In the genomic region with DNA sequence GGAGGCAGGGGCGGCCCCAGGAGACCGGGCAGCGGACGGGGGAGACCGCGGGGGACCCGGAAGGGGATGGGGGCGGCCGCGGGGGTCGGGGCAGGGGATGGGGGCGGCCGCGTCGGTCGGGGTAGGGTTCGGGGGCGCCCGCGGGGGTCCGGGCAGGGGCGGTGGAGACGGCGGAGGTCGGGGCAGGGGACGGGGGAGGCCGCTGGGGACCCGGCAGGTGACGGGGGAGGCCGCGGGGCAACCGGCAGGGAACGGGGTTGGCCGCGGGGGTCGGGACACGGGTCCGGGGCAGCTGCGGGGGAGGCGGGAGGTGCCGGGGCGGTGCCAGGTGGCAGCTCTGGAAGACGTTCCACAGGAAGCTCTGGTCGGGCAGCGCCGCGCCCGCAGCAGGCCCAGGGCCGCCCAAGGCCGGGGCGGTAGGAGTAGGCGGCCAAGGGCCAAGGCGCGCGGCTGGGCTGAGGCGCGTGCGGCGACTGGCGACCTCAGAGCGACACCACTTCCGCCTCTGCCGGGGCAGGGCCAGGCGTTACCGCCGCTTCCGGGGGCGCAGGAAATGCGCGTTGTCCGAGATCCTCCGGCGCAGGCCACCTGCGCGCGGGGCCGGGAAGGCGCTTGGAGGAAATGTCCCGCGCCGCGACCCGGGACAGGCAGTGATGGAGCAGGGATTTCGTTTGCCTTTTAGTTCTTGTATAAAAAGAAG, we compare ENCODE assay signal across 8 cellular contexts. TPM values are rescaled to one million over a fixed set of nuclear protein-coding genes. Genes with fewer than 3 reads are reported as not detected.
DNase-seq lines count a peak whose midpoint lies in the region; ATAC-seq and TF ChIP-seq lines count a peak whose summit lies in the region.
"Not testable (repeated sequence)": the region's sequence is repeated elsewhere in the genome, so short reads cannot be mapped to it uniquely, and the experiment has no call there.

No MANE protein-coding gene starts in this region.

- peak; percentile 89 for ATAC-seq in HG03378 (IDR thresholded peaks at IDR 0.05; ENCODE audit: unreplicated experiment)
- peak; percentile 95 to 96 (median 95) for ATAC-seq in natural killer cell

- peak; percentile 71 for DNase-seq in Calu3
- peak; percentile 91 for DNase-seq in GM20000 (ENCODE audit: low spot score)
- peak; percentile 22 for DNase-seq in SW480 (ENCODE audit: low spot score)
- DNase-seq in activated naive CD8-positive, alpha-beta T cell treated with anti-CD3 and anti-CD28 coated beads for 36 hours: peak; percentile 85
- peak; percentile 58 for DNase-seq in germinal center (ENCODE audit: low spot score)
- peak; percentile 72 for DNase-seq in natural killer cell
- peak; percentile 50 to 51 for DNase-seq in stimulated activated CD8-positive, alpha-beta memory T cell treated with anti-CD3 and anti-CD28 coated beads, Interleukin-2, amount 100 ng/mL, for 1 hour (ENCODE audit: low read depth in 2 of 2)

- peaks cover 29% of the 10 kb centered on the region for H3K36me3 Mint-ChIP-seq in Calu3 (ENCODE audit: insufficient read depth, unreplicated experiment)
- H3K36me3 Mint-ChIP-seq in activated naive CD8-positive, alpha-beta T cell treated with anti-CD3 and anti-CD28 coated beads for 36 hours: peaks cover 10% of the 10 kb centered on the region
- H3K36me3 Mint-ChIP-seq in natural killer cell: not testable (repeated sequence)

- intact Hi-C loops in Calu3 (cut with micrococcal nuclease; ENCODE audit: unreplicated experiment); natural killer cell (cut with micrococcal nuclease): not testable (repeated sequence)

- not testable (repeated sequence) for BruUV-seq in Calu3 (replicated peaks; lab: Mats Ljungman, UMichigan)

- H3K4me3 Mint-ChIP-seq in Calu3 (ENCODE audit: low read depth, unreplicated experiment) (peak overlapping the region; percentile 75), natural killer cell (peak overlapping the region; percentile 81)
- peak overlapping the region; percentile 74 for H3K4me3 Mint-ChIP-seq in activated naive CD8-positive, alpha-beta T cell treated with anti-CD3 and anti-CD28 coated beads for 36 hours

- not testable (repeated sequence) for TF ChIP-seq CTCF in Calu3 (IDR thresholded peaks at IDR 0.05; ENCODE audit: unreplicated experiment); GM20000 (IDR thresholded peaks at IDR 0.05; ENCODE audit: extremely low read depth, missing control alignments); natural killer cell (IDR thresholded peaks at IDR 0.05)

- not testable (repeated sequence) for H3K4me1 Mint-ChIP-seq in Calu3 (ENCODE audit: low read depth, unreplicated experiment)
- H3K4me1 Mint-ChIP-seq in activated naive CD8-positive, alpha-beta T cell treated with anti-CD3 and anti-CD28 coated beads for 36 hours: peaks cover 27% of the 10 kb centered on the region
- peaks cover 10 to 11% of the 10 kb centered on the region in 2 donors for H3K4me1 Mint-ChIP-seq in natural killer cell

- CTCF ChIA-PET in Calu3 (lab: Charles Lee): not testable (repeated sequence)

- not testable (repeated sequence) for H3K27ac Mint-ChIP-seq in Calu3 (ENCODE audit: unreplicated experiment); activated naive CD8-positive, alpha-beta T cell treated with anti-CD3 and anti-CD28 coated beads for 36 hours
- H3K27ac Mint-ChIP-seq in natural killer cell: peak overlapping the region; percentile 26 to 83

- H3K9me3 Mint-ChIP-seq in Calu3 (ENCODE audit: low read depth, unreplicated experiment); activated naive CD8-positive, alpha-beta T cell treated with anti-CD3 and anti-CD28 coated beads for 36 hours; natural killer cell: not testable (repeated sequence)

- not testable (repeated sequence) for H3K27me3 Mint-ChIP-seq in Calu3 (ENCODE audit: unreplicated experiment); activated naive CD8-positive, alpha-beta T cell treated with anti-CD3 and anti-CD28 coated beads for 36 hours; natural killer cell (ENCODE audit: low read depth in 2 of 2)

RNA-seq across cellular contexts. Expression of a gene that starts 45.9 kb away (rescaled TPM):
- total RNA-seq in Calu3 (2022): 50.4 and 53.0 TPM in 2 replicates
- 10 to 100 TPM; 34.6 to 35.1 TPM for total RNA-seq in activated naive CD8-positive, alpha-beta T cell treated with anti-CD3 and anti-CD28 coated beads for 36 hours
- 100 to 1,000 TPM; 169 to 207 (median 171) TPM for total RNA-seq in natural killer cell

Comparison
In these comparisons a context has a peak if more than half of its experiments do, and no peak if none do; other contexts are left out.
1. Peak in every context shown above with its lines: DNase-seq and ATAC-seq.
2. DNase-seq: peak in every context shown above with its lines; median percentile 91 in GM20000; 85 in activated naive CD8-positive, alpha-beta T cell treated with anti-CD3 and anti-CD28 coated beads for 36 hours; 72 in natural killer cell; 71 in Calu3; 58 in germinal center; 50 in stimulated activated CD8-positive, alpha-beta memory T cell treated with anti-CD3 and anti-CD28 coated beads, Interleukin-2, amount 100 ng/mL, for 1 hour; 22 in SW480.